In genomic region chr14:54509546-54510501, GRCh38 we compare ENCODE assay signal across 1 cellular context.
TF ChIP-seq lines count a peak whose summit lies in the region.

Gene CGRRF1 (plus strand): TSS chr14:54509906. CDS start chr14:54509960, 54 bp downstream.

TF ChIP-seq in HepG2, 621 proteins besides CTCF, POLR2A, EP300 and RAD21 (continued from another document and continues in another):
- TF ChIP-seq, protein P1, sequence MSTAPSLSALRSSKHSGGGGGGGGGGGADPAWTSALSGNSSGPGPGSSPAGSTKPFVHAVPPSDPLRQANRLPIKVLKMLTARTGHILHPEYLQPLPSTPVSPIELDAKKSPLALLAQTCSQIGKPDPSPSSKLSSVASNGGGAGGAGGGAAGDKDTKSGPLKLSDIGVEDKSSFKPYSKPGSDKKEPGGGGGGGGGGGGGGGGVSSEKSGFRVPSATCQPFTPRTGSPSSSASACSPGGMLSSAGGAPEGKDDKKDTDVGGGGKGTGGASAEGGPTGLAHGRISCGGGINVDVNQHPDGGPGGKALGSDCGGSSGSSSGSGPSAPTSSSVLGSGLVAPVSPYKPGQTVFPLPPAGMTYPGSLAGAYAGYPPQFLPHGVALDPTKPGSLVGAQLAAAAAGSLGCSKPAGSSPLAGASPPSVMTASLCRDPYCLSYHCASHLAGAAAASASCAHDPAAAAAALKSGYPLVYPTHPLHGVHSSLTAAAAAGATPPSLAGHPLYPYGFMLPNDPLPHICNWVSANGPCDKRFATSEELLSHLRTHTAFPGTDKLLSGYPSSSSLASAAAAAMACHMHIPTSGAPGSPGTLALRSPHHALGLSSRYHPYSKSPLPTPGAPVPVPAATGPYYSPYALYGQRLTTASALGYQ (CRISPR knock-in tag; IDR thresholded peaks at IDR 0.05), result peak; percentile 64; the same call in 1 of the 2 replicates
- TF ChIP-seq DNMT3B (CRISPR knock-in tag; conservative IDR thresholded peaks at IDR 0.05) (no peak), ARNT (IDR thresholded peaks at IDR 0.05) (no peak), HOXD1 (CRISPR knock-in tag; IDR thresholded peaks at IDR 0.05) (peak; percentile 64), PAWR (CRISPR knock-in tag; IDR thresholded peaks at IDR 0.05; ENCODE audit: borderline replicate concordance) (no peak), ZBTB7A (CRISPR knock-in tag; IDR thresholded peaks at IDR 0.05) (peak; percentile 67; the same call in 1 of the 2 replicates), ZNF460 (CRISPR knock-in tag; IDR thresholded peaks at IDR 0.05; ENCODE audit: borderline replicate concordance) (no peak; the same call in 1 of the 2 replicates), FLYWCH1 (CRISPR knock-in tag; IDR thresholded peaks at IDR 0.05) (no peak), ZFP1 (CRISPR knock-in tag; IDR thresholded peaks at IDR 0.05) (no peak), ZNF609 (CRISPR knock-in tag; IDR thresholded peaks at IDR 0.05; ENCODE audit: borderline replicate concordance) (no peak), ZNF441 (CRISPR knock-in tag; IDR thresholded peaks at IDR 0.05; ENCODE audit: borderline replicate concordance) (peak; percentile 70; the same call in 1 of the 2 replicates), MAF1 (CRISPR knock-in tag; IDR thresholded peaks at IDR 0.05; ENCODE audit: borderline replicate concordance) (no peak), ZBTB38 (CRISPR knock-in tag; IDR thresholded peaks at IDR 0.05) (peak; percentile 72; the same call in 1 of the 2 replicates), ELF3 (CRISPR knock-in tag; IDR thresholded peaks at IDR 0.05) (peak; percentile 46), ZFX (CRISPR knock-in tag; IDR thresholded peaks at IDR 0.05; ENCODE audit: low read depth) (peak; percentile 89), ISX (CRISPR knock-in tag; conservative IDR thresholded peaks at IDR 0.05) (no peak), CCDC6 (CRISPR knock-in tag; IDR thresholded peaks at IDR 0.05) (no peak), ZNF431 (CRISPR knock-in tag; IDR thresholded peaks at IDR 0.05; ENCODE audit: borderline replicate concordance, low read depth) (no peak; the same call in 1 of the 2 replicates), SOX5 (CRISPR knock-in tag; IDR thresholded peaks at IDR 0.05; ENCODE audit: borderline replicate concordance) (peak; percentile 56; the same call in 1 of the 2 replicates), HBP1 (CRISPR knock-in tag; IDR thresholded peaks at IDR 0.05; ENCODE audit: low read depth) (peak; percentile 87; the same call in 1 of the 2 replicates), SRSF9 (IDR thresholded peaks at IDR 0.05; ENCODE audit: borderline replicate concordance, insufficient read depth, low read depth, low read length, poor library complexity, severe bottlenecking) (no peak), ZNF225 (CRISPR knock-in tag; IDR thresholded peaks at IDR 0.05) (no peak), ZNF567 (CRISPR knock-in tag; IDR thresholded peaks at IDR 0.05; ENCODE audit: borderline replicate concordance) (peak; percentile 74; the same call in 1 of the 2 replicates), ZNF569 (CRISPR knock-in tag; IDR thresholded peaks at IDR 0.05; ENCODE audit: borderline replicate concordance) (no peak; the same call in 1 of the 2 replicates), ZFP36 (IDR thresholded peaks at IDR 0.05; ENCODE audit: borderline replicate concordance, low read depth, low read length, partially characterized antibody) (no peak), STAT5B (CRISPR knock-in tag; IDR thresholded peaks at IDR 0.05) (no peak), ZNF891 (CRISPR knock-in tag; IDR thresholded peaks at IDR 0.05) (peak; percentile 50; the same call in 1 of the 2 replicates), KAT8 (CRISPR knock-in tag; IDR thresholded peaks at IDR 0.05) (peak; percentile 90), ZNF468 (CRISPR knock-in tag; IDR thresholded peaks at IDR 0.05) (no peak; the same call in 1 of the 2 replicates), RORA (CRISPR knock-in tag; IDR thresholded peaks at IDR 0.05) (no peak), ATM (IDR thresholded peaks at IDR 0.05; ENCODE audit: borderline replicate concordance) (no peak), CHD2 (IDR thresholded peaks at IDR 0.05; ENCODE audit: low read depth, low read length) (peak; percentile 78), KLF13 (CRISPR knock-in tag; IDR thresholded peaks at IDR 0.05) (0 out of 2 replicates have a peak, but pooled peaks have one; percentile 43), ZNF564 (CRISPR knock-in tag; IDR thresholded peaks at IDR 0.05) (no peak), GTF2F1 (IDR thresholded peaks at IDR 0.05; ENCODE audit: low read length) (no peak), ZNF709 (CRISPR knock-in tag; IDR thresholded peaks at IDR 0.05) (peak; percentile 92), ZNF691 (CRISPR knock-in tag; IDR thresholded peaks at IDR 0.05; ENCODE audit: borderline replicate concordance, low read depth) (peak; percentile 39; the same call in 1 of the 2 replicates), PLSCR1 (CRISPR knock-in tag; IDR thresholded peaks at IDR 0.05; ENCODE audit: borderline replicate concordance) (no peak), ZNF44 (CRISPR knock-in tag; IDR thresholded peaks at IDR 0.05) (no peak), ZNF263 (CRISPR knock-in tag; IDR thresholded peaks at IDR 0.05) (peak; percentile 8; the same call in 1 of the 2 replicates), SOX6 (IDR thresholded peaks at IDR 0.05) (no peak), SOX6 (CRISPR knock-in tag; IDR thresholded peaks at IDR 0.05) (peak; percentile 74), ARNTL (CRISPR knock-in tag; IDR thresholded peaks at IDR 0.05) (0 out of 2 replicates have a peak, but pooled peaks have one; percentile 18), SKI (IDR thresholded peaks at IDR 0.05; ENCODE audit: partially characterized antibody) (peak; percentile 41), ZNF782 (CRISPR knock-in tag; IDR thresholded peaks at IDR 0.05; ENCODE audit: borderline replicate concordance) (0 out of 2 replicates have a peak, but pooled peaks have one; percentile 22), GLI4 (CRISPR knock-in tag; IDR thresholded peaks at IDR 0.05; ENCODE audit: borderline replicate concordance) (peak; percentile 88; the same call in 1 of the 2 replicates), MEIS2 (CRISPR knock-in tag; IDR thresholded peaks at IDR 0.05) (peak; percentile 72), ZMYM4 (CRISPR knock-in tag; IDR thresholded peaks at IDR 0.05) (peak; percentile 99), TCF7L2 (IDR thresholded peaks at IDR 0.05; ENCODE audit: low read depth, low read length) (no peak)
- TF ChIP-seq, protein P2, sequence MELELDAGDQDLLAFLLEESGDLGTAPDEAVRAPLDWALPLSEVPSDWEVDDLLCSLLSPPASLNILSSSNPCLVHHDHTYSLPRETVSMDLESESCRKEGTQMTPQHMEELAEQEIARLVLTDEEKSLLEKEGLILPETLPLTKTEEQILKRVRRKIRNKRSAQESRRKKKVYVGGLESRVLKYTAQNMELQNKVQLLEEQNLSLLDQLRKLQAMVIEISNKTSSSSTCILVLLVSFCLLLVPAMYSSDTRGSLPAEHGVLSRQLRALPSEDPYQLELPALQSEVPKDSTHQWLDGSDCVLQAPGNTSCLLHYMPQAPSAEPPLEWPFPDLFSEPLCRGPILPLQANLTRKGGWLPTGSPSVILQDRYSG (CRISPR knock-in tag; IDR thresholded peaks at IDR 0.05), result no peak
- TF ChIP-seq, protein P3, sequence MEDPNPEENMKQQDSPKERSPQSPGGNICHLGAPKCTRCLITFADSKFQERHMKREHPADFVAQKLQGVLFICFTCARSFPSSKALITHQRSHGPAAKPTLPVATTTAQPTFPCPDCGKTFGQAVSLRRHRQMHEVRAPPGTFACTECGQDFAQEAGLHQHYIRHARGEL (CRISPR knock-in tag; IDR thresholded peaks at IDR 0.05), result no peak
- TF ChIP-seq, protein P4, sequence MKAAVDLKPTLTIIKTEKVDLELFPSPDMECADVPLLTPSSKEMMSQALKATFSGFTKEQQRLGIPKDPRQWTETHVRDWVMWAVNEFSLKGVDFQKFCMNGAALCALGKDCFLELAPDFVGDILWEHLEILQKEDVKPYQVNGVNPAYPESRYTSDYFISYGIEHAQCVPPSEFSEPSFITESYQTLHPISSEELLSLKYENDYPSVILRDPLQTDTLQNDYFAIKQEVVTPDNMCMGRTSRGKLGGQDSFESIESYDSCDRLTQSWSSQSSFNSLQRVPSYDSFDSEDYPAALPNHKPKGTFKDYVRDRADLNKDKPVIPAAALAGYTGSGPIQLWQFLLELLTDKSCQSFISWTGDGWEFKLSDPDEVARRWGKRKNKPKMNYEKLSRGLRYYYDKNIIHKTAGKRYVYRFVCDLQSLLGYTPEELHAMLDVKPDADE (CRISPR knock-in tag; IDR thresholded peaks at IDR 0.05), result no peak
- TF ChIP-seq, protein P5, sequence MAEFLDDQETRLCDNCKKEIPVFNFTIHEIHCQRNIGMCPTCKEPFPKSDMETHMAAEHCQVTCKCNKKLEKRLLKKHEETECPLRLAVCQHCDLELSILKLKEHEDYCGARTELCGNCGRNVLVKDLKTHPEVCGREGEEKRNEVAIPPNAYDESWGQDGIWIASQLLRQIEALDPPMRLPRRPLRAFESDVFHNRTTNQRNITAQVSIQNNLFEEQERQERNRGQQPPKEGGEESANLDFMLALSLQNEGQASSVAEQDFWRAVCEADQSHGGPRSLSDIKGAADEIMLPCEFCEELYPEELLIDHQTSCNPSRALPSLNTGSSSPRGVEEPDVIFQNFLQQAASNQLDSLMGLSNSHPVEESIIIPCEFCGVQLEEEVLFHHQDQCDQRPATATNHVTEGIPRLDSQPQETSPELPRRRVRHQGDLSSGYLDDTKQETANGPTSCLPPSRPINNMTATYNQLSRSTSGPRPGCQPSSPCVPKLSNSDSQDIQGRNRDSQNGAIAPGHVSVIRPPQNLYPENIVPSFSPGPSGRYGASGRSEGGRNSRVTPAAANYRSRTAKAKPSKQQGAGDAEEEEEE (CRISPR knock-in tag; IDR thresholded peaks at IDR 0.05; ENCODE audit: borderline replicate concordance), result no peak
- TF ChIP-seq, protein P6, sequence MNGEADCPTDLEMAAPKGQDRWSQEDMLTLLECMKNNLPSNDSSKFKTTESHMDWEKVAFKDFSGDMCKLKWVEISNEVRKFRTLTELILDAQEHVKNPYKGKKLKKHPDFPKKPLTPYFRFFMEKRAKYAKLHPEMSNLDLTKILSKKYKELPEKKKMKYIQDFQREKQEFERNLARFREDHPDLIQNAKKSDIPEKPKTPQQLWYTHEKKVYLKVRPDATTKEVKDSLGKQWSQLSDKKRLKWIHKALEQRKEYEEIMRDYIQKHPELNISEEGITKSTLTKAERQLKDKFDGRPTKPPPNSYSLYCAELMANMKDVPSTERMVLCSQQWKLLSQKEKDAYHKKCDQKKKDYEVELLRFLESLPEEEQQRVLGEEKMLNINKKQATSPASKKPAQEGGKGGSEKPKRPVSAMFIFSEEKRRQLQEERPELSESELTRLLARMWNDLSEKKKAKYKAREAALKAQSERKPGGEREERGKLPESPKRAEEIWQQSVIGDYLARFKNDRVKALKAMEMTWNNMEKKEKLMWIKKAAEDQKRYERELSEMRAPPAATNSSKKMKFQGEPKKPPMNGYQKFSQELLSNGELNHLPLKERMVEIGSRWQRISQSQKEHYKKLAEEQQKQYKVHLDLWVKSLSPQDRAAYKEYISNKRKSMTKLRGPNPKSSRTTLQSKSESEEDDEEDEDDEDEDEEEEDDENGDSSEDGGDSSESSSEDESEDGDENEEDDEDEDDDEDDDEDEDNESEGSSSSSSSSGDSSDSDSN (CRISPR knock-in tag; IDR thresholded peaks at IDR 0.05), result peak; percentile 76
